8 cellular contexts compared by ENCODE assay signal in the genomic region with DNA sequence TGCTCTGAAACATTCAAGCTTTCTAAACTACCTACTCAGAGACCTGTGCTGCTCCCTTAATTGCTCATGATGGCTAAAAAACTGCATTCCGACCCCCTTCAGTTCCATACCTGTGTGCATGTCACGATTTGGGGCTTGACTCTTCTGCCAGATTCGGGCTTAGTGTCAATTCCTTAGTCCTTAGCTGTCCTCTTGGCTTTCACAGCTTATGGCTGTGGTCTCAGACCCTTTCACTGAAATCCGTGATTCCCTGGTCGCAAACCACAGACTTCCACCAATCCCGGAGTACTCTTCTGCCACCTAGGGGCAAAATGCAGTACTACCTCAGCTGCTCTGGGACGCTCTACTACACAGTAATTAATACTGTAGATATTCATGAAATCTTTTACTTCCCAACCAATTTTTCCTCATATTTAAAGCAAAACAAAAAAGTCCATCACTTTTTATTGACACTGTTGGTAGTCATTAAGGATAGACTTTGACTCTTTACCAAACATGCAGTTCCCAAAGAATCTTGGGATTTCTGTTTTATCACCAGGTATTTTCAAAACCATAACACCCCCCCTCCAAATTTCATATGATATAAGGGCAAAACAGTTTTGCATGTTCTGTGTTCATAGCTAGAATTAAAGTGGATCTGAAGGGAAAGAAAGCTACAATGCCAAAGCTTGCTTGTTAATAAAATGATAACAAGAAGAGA.
A peak's percentile ranks its signal among the peaks of the same experiment; 100 is the strongest.
DNase-seq lines count a peak whose midpoint lies in the region; ATAC-seq and TF ChIP-seq lines count a peak whose summit lies in the region.

No MANE protein-coding gene starts in this region.

- peak; percentile 77 for ATAC-seq in HG02588 (IDR thresholded peaks at IDR 0.05; ENCODE audit: unreplicated experiment)

- no peaks in the 10 kb centered on the region for H3K36me3 ChIP-seq in WERI-Rb-1

- H3K4me3 ChIP-seq in WERI-Rb-1 (ENCODE audit: low read depth, low read length), result no peak overlapping the region

- H3K27me3 ChIP-seq in WERI-Rb-1 (ENCODE audit: insufficient read depth, low read depth, severe bottlenecking), result no peaks in the 10 kb centered on the region

- H3K27ac ChIP-seq in WERI-Rb-1, result no peak overlapping the region

- peak; percentile 16 for TF ChIP-seq CTCF in GM12801 (IDR thresholded peaks at IDR 0.05; ENCODE audit: extremely low read depth, insufficient read length)
- peak; percentile 71 for TF ChIP-seq CTCF in WERI-Rb-1 (IDR thresholded peaks at IDR 0.05; ENCODE audit: low read depth, low read length)

- no peaks in the 10 kb centered on the region for H3K9me3 ChIP-seq in WERI-Rb-1 (ENCODE audit: severe bottlenecking)

- DNase-seq in A172 (ENCODE audit: low spot score) (peak; percentile 59), NCI-H1092 treated with DMSO at 0.1 percent for 48 hours (lab: John Stamatoyannopoulos, UW) (peak; percentile 44), WERI-Rb-1 (peak; percentile 78), ecto neural progenitor cell (ENCODE audit: low spot score) (peak; percentile 79), medulla oblongata (ENCODE audit: extremely low spot score) (peak; percentile 70), superior temporal gyrus (ENCODE audit: extremely low spot score) (peak; percentile 86)
